Comparison of ENCODE assay signal across 9 cellular contexts in the genomic region with DNA sequence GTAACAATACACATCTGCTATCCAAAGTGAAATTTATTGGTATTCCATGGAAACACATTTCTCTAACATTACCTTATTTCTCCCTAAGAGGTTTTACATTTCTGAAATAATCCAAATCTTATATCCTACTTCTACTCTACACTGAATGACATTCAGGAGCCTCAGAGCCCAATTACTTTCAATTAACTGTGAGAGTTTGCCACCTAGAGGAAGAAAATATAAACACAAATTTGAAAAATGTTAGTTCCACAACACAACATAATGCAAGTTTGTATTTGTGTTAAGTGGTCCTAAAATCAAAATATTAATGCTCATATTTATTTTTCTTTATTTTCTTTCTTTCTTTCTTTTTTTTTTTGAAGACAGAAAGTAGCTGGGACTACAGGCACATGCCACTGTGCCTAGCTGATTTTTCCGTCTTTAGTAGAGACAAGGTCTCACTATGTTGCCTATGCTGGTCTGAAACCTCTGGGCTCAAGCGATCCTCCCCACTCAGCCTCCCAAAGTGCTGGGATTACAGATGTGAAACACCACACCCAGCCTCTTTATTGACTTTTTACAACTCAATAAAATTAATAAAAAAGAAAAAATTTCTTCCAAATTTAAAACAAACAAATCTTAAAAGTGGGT. TPM values are rescaled to one million over a fixed set of nuclear protein-coding genes. Genes with fewer than 3 reads are reported as not detected.
A peak's percentile ranks its signal among the peaks of the same experiment; 100 is the strongest.
DNase-seq lines count a peak whose midpoint lies in the region; ATAC-seq and TF ChIP-seq lines count a peak whose summit lies in the region.
"Had no signal": no experiment of that assay in that cellular context is flagged by ENCODE, and none has a peak within 500 bp of the region (broad histone marks: within the 10 kb centered on the region; RNA-seq: fewer than 3 reads in every experiment).

No MANE protein-coding gene starts in this region.

- ATAC-seq in activated CD4-positive, alpha-beta T cell treated with anti-CD3 and anti-CD28 coated beads for 36 hours = peak; percentile 55
- ATAC-seq in GM21737 (IDR thresholded peaks at IDR 0.05; ENCODE audit: unreplicated experiment) (no peak), HG02623 (IDR thresholded peaks at IDR 0.05; ENCODE audit: unreplicated experiment) (no peak)

- no peak overlapping the region for H3K4me3 Mint-ChIP-seq in activated CD4-positive, alpha-beta T cell treated with anti-CD3 and anti-CD28 coated beads for 36 hours
- H3K4me3 Mint-ChIP-seq in endodermal cell = no peak overlapping the region
- no peak overlapping the region for H3K4me3 Mint-ChIP-seq in neural crest cell
- H3K4me3 Mint-ChIP-seq: activated T-cell treated with anti-CD3 and anti-CD28 coated beads, Interleukin-2, amount 50 U/mL, for 72 hours had no signal

- H3K27me3 Mint-ChIP-seq in activated CD4-positive, alpha-beta T cell treated with anti-CD3 and anti-CD28 coated beads for 36 hours = no peaks in the 10 kb centered on the region
- no peaks in the 10 kb centered on the region for H3K27me3 Mint-ChIP-seq in endodermal cell (ENCODE audit: insufficient read depth)
- no peaks in the 10 kb centered on the region for H3K27me3 Mint-ChIP-seq in neural crest cell (ENCODE audit: low read depth)

- H3K36me3 Mint-ChIP-seq in activated CD4-positive, alpha-beta T cell treated with anti-CD3 and anti-CD28 coated beads for 36 hours (ENCODE audit: low read depth) = peaks cover 33% of the 10 kb centered on the region
- H3K36me3 Mint-ChIP-seq in endodermal cell (ENCODE audit: low read depth) (peaks cover 37% of the 10 kb centered on the region), neural crest cell (ENCODE audit: low read depth) (peaks cover 14% of the 10 kb centered on the region)

- no peaks in the 10 kb centered on the region for H3K9me3 Mint-ChIP-seq in activated CD4-positive, alpha-beta T cell treated with anti-CD3 and anti-CD28 coated beads for 36 hours (ENCODE audit: low read depth)
- H3K9me3 Mint-ChIP-seq in endodermal cell (no peaks in the 10 kb centered on the region), neural crest cell (no peaks in the 10 kb centered on the region)
- H3K9me3 Mint-ChIP-seq: activated T-cell treated with anti-CD3 and anti-CD28 coated beads, Interleukin-2, amount 50 U/mL, for 72 hours had no signal

- peaks cover 9% of the 10 kb centered on the region for H3K4me1 Mint-ChIP-seq in activated CD4-positive, alpha-beta T cell treated with anti-CD3 and anti-CD28 coated beads for 36 hours
- H3K4me1 Mint-ChIP-seq in endodermal cell = peaks cover 13% of the 10 kb centered on the region
- H3K4me1 Mint-ChIP-seq in neural crest cell = no peaks in the 10 kb centered on the region

- intact Hi-C loops in activated CD4-positive, alpha-beta T cell treated with anti-CD3 and anti-CD28 coated beads for 36 hours (cut with DNase I, micrococcal nuclease) = loop anchor here (1.0 to 2.0 kb wide), 3 partner anchors 116 to 239 kb away; no protein-coding TSS in a partner anchor

- peak; percentile 81 for TF ChIP-seq CTCF in endodermal cell (conservative IDR thresholded peaks at IDR 0.05)
- TF ChIP-seq CTCF in neural crest cell (conservative IDR thresholded peaks at IDR 0.05) = peak; percentile 73

- H3K9me3 ChIP-seq in endodermal cell (ENCODE audit: control insufficient read depth, low read length) = no peaks in the 10 kb centered on the region

- no peaks in the 10 kb centered on the region for H3K27me3 ChIP-seq in endodermal cell (ENCODE audit: control insufficient read depth, insufficient read depth, low read length, poor library complexity, severe bottlenecking)

- POLR2A ChIA-PET in activated CD4-positive, alpha-beta T cell treated with anti-CD3 and anti-CD28 coated beads for 36 hours (lab: Charles Lee) = interaction anchor here (0.9 kb wide), 1 partner anchor 210 kb away, joined by 8 read pairs; no protein-coding TSS in a partner anchor

- no peak overlapping the region for H3K27ac ChIP-seq in endodermal cell (ENCODE audit: low read depth, low read length)

- no peak overlapping the region for H3K27ac Mint-ChIP-seq in activated CD4-positive, alpha-beta T cell treated with anti-CD3 and anti-CD28 coated beads for 36 hours
- H3K27ac Mint-ChIP-seq in endodermal cell (no peak overlapping the region), neural crest cell (ENCODE audit: unreplicated experiment) (no peak overlapping the region)
- H3K27ac Mint-ChIP-seq: activated T-cell treated with anti-CD3 and anti-CD28 coated beads, Interleukin-2, amount 50 U/mL, for 72 hours had no signal

- 71 to 86% methylated on average over 1 to 2 of the region's 2 CpGs for WGBS in endodermal cell (ENCODE audit: insufficient coverage in 1 of 2, insufficient read length in 1 of 2), 2 experiments

- no peaks in the 10 kb centered on the region for H3K4me1 ChIP-seq in endodermal cell (ENCODE audit: control insufficient read depth, insufficient read depth, low read length)

- CTCF ChIA-PET in activated CD4-positive, alpha-beta T cell treated with anti-CD3 and anti-CD28 coated beads for 36 hours (lab: Charles Lee) = interaction anchor here (0.7 to 2.8 kb wide), 6 partner anchors 12 to 115 kb away, joined by 3 to 13 read pairs (median 4); no protein-coding TSS in a partner anchor

- no peak overlapping the region for H3K4me3 ChIP-seq in endodermal cell (ENCODE audit: low read length)

- H3K9ac ChIP-seq in endodermal cell (ENCODE audit: extremely low read depth, low read length, poor library complexity, severe bottlenecking) = no peak overlapping the region

- peaks cover 74% of the 10 kb centered on the region for H3K36me3 ChIP-seq in endodermal cell (ENCODE audit: control insufficient read depth, insufficient read depth, low read length)

- DNase-seq in activated CD4-positive, alpha-beta T cell treated with anti-CD3 and anti-CD28 coated beads for 36 hours = no peak
- no peak for DNase-seq in activated CD4-positive, alpha-beta T cell treated with anti-CD3 and anti-CD28 coated beads for 1 hour
- peak; percentile 6 for DNase-seq in NCI-H774 (lab: John Stamatoyannopoulos, UW)
- DNase-seq in endodermal cell = no peak
- no peak for DNase-seq in neural crest cell (ENCODE audit: low read depth, low spot score)
- DNase-seq in SHP77 treated with DMSO at 0.1 percent for 48 hours (lab: John Stamatoyannopoulos, UW) = no peak
- DNase-seq: activated T-cell treated with anti-CD3 and anti-CD28 coated beads, Interleukin-2, amount 50 U/mL, for 72 hours had no signal

RNA-seq across cellular contexts. Expression of gene ATAD1, which starts 46.0 kb away (rescaled TPM):
- total RNA-seq in activated CD4-positive, alpha-beta T cell treated with anti-CD3 and anti-CD28 coated beads for 36 hours = 10 to 100 TPM; 34.2 to 46.8 TPM
- total RNA-seq in endodermal cell (10 to 100 TPM; 55.4 to 68.0 TPM), neural crest cell (43.6 and 47.5 TPM in 2 replicates)
- 47.6 TPM for polyA plus RNA-seq in endodermal cell (2013, experiment 1 of 2)
- 44.3 TPM for polyA plus RNA-seq in endodermal cell (2013, experiment 2 of 2)
